10 cellular contexts compared by ENCODE assay signal in genomic region chr22:38738475-38739070, GRCh38. TPM values are rescaled to one million over a fixed set of nuclear protein-coding genes. Genes with fewer than 3 reads are reported as not detected.
A peak's percentile ranks its signal among the peaks of the same experiment; 100 is the strongest.
DNase-seq lines count a peak whose midpoint lies in the region; ATAC-seq, FAIRE-seq and TF ChIP-seq lines count a peak whose summit lies in the region.
"Had no signal": no experiment of that assay in that cellular context is flagged by ENCODE, and none has a peak within 500 bp of the region (broad histone marks: within the 10 kb centered on the region; RNA-seq: fewer than 3 reads in every experiment).

No MANE protein-coding gene starts in this region.

- H3K27me3 Mint-ChIP-seq in CD4-positive, alpha-beta T cell: no peaks in the 10 kb centered on the region
- H3K27me3 Mint-ChIP-seq in activated naive CD8-positive, alpha-beta T cell treated with anti-CD3 and anti-CD28 coated beads, Interleukin-2, amount 50 U/mL, for 24 hours: no peaks in the 10 kb centered on the region
- H3K27me3 Mint-ChIP-seq in naive thymus-derived CD8-positive, alpha-beta T cell: no peaks in the 10 kb centered on the region

- no peak for DNase-seq in CD4-positive, alpha-beta T cell
- DNase-seq in GM12891 (ENCODE audit: insufficient read length, low spot score): no peak
- DNase-seq in activated naive CD8-positive, alpha-beta T cell treated with anti-CD3 and anti-CD28 coated beads, Interleukin-2, amount 50 U/mL, for 24 hours: no peak
- no peak for DNase-seq in naive thymus-derived CD8-positive, alpha-beta T cell
- DNase-seq in NCI-H1417 treated with DMSO at 0.1 percent for 48 hours (lab: John Stamatoyannopoulos, UW): no peak
- no peak for DNase-seq in T1000 (lab: John Stamatoyannopoulos, UW)
- no peak for DNase-seq in AG20443 (ENCODE audit: low spot score)
- DNase-seq: DMS79 treated with DMSO at 0.1 percent for 48 hours, NCI-H1417 had no signal

- TF ChIP-seq CTCF in CD4-positive, alpha-beta T cell (IDR thresholded peaks at IDR 0.05): no peak

- peak overlapping the region; percentile 19 for H3K27ac ChIP-seq in CD4-positive, alpha-beta T cell (ENCODE audit: low read depth, low read length)
- H3K27ac ChIP-seq: cardiac muscle cell had no signal

- ATAC-seq in CD4-positive, alpha-beta T cell (ENCODE audit: poor library complexity): no peak
- ATAC-seq in activated naive CD8-positive, alpha-beta T cell treated with anti-CD3 and anti-CD28 coated beads, Interleukin-2, amount 50 U/mL, for 24 hours: no peak
- no peak for ATAC-seq in naive thymus-derived CD8-positive, alpha-beta T cell

- intact Hi-C loops in CD4-positive, alpha-beta T cell (cut with DNase I, micrococcal nuclease): no loop called here

- peak overlapping the region; percentile 88 for H3K27ac Mint-ChIP-seq in CD4-positive, alpha-beta T cell
- peak overlapping the region; percentile 83 for H3K27ac Mint-ChIP-seq in activated naive CD8-positive, alpha-beta T cell treated with anti-CD3 and anti-CD28 coated beads, Interleukin-2, amount 50 U/mL, for 24 hours
- peak overlapping the region in 9 of 10 donors; percentile 63 to 94 (median 85) for H3K27ac Mint-ChIP-seq in naive thymus-derived CD8-positive, alpha-beta T cell

- peak overlapping the region; percentile 25 for H3K4me3 Mint-ChIP-seq in CD4-positive, alpha-beta T cell
- H3K4me3 Mint-ChIP-seq in activated naive CD8-positive, alpha-beta T cell treated with anti-CD3 and anti-CD28 coated beads, Interleukin-2, amount 50 U/mL, for 24 hours: no peak overlapping the region
- no peak overlapping the region for H3K4me3 Mint-ChIP-seq in naive thymus-derived CD8-positive, alpha-beta T cell

- H3K9me3 Mint-ChIP-seq in CD4-positive, alpha-beta T cell: no peaks in the 10 kb centered on the region
- no peaks in the 10 kb centered on the region for H3K9me3 Mint-ChIP-seq in activated naive CD8-positive, alpha-beta T cell treated with anti-CD3 and anti-CD28 coated beads, Interleukin-2, amount 50 U/mL, for 24 hours
- no peaks in the 10 kb centered on the region for H3K9me3 Mint-ChIP-seq in naive thymus-derived CD8-positive, alpha-beta T cell

- no peak for TF ChIP-seq POLR2A in GM12891 (IDR thresholded peaks at IDR 0.05; ENCODE audit: low read depth, low read length)

- POLR2A ChIA-PET in CD4-positive, alpha-beta T cell (lab: Charles Lee): interaction anchor here (1.1 to 21.7 kb wide), 3 partner anchors 12 to 32 kb away, joined by 3 to 752 read pairs (median 14); partner anchors contain the start of genes GTPBP1 and SUN2
- POLR2A ChIA-PET in naive thymus-derived CD8-positive, alpha-beta T cell (lab: Charles Lee): interaction anchor here (1.5 to 37.2 kb wide), 5 partner anchors 0 to 105 kb away, joined by 4 to 1495 read pairs (median 5); partner anchors contain the start of genes GTPBP1, NPTXR and SUN2

- no peaks in the 10 kb centered on the region for H3K27me3 ChIP-seq in CD4-positive, alpha-beta T cell (ENCODE audit: control insufficient read depth, insufficient read depth, low read length)
- H3K27me3 ChIP-seq: cardiac muscle cell had no signal

- peaks cover 59% of the 10 kb centered on the region for H3K4me1 Mint-ChIP-seq in CD4-positive, alpha-beta T cell (ENCODE audit: low read depth)
- peaks cover 18% of the 10 kb centered on the region for H3K4me1 Mint-ChIP-seq in activated naive CD8-positive, alpha-beta T cell treated with anti-CD3 and anti-CD28 coated beads, Interleukin-2, amount 50 U/mL, for 24 hours
- peaks cover 31 to 76% (median 66%) of the 10 kb centered on the region in 4 donors for H3K4me1 Mint-ChIP-seq in naive thymus-derived CD8-positive, alpha-beta T cell

- CTCF ChIA-PET in CD4-positive, alpha-beta T cell (lab: Charles Lee): interaction anchor here (0.6 kb wide), 1 partner anchor 265 kb away, joined by 3 read pairs; no protein-coding TSS in a partner anchor

- FAIRE-seq in GM12891 (lab: Jason Lieb, UNC): no peak

- no peaks in the 10 kb centered on the region for H3K9me3 ChIP-seq in CD4-positive, alpha-beta T cell (ENCODE audit: control insufficient read depth, low read length)

- H3K36me3 Mint-ChIP-seq in CD4-positive, alpha-beta T cell (ENCODE audit: low read depth): peaks cover 100% of the 10 kb centered on the region
- H3K36me3 Mint-ChIP-seq in activated naive CD8-positive, alpha-beta T cell treated with anti-CD3 and anti-CD28 coated beads, Interleukin-2, amount 50 U/mL, for 24 hours (ENCODE audit: low read depth): peaks cover 46% of the 10 kb centered on the region
- H3K36me3 Mint-ChIP-seq in naive thymus-derived CD8-positive, alpha-beta T cell: peaks cover 0 to 96% (median 23%) of the 10 kb centered on the region in 3 donors

TF ChIP-seq in GM12891, 5 proteins besides CTCF, POLR2A, EP300 and RAD21:
- no peak for TF ChIP-seq TAF1 (IDR thresholded peaks at IDR 0.05; ENCODE audit: low read depth, low read length)
- no peak for TF ChIP-seq POU2F2 (IDR thresholded peaks at IDR 0.05; ENCODE audit: low read depth, low read length)
- peak; percentile 14; the same call in 1 of the 2 replicates for TF ChIP-seq POLR2AphosphoS5 (IDR thresholded peaks at IDR 0.05; ENCODE audit: low read depth, low read length)

RNA-seq across cellular contexts. Expression of gene SUN2, which starts 17.2 kb away (rescaled TPM):
- 100 to 1,000 TPM; 440 to 453 TPM for total RNA-seq in CD4-positive, alpha-beta T cell
- 42.1 TPM for polyA plus RNA-seq in GM12891 (2012; ENCODE audit: low read depth, missing spikeins)
- 1,000 to 10,000 TPM; 1,061 to 1,073 TPM for total RNA-seq in naive thymus-derived CD8-positive, alpha-beta T cell
- polyA plus RNA-seq in naive thymus-derived CD8-positive, alpha-beta T cell: 100 to 1,000 TPM; 491 to 802 (median 518) TPM

RNA-seq across cellular contexts. Expression of gene GTPBP1, which starts 32.8 kb away (rescaled TPM):
- total RNA-seq in CD4-positive, alpha-beta T cell: 100 to 1,000 TPM; 263 to 272 TPM
- polyA plus RNA-seq in GM12891 (2012; ENCODE audit: low read depth, missing spikeins): 26.0 TPM
- 10 to 100 TPM; 64.6 to 73.3 TPM for total RNA-seq in naive thymus-derived CD8-positive, alpha-beta T cell
- 10 to 100 TPM; 17.2 to 29.3 (median 22.6) TPM for polyA plus RNA-seq in naive thymus-derived CD8-positive, alpha-beta T cell

RNA-seq across cellular contexts. Expression of gene JOSD1, which starts 37.8 kb away (rescaled TPM):
- 100 to 1,000 TPM; 303 to 307 TPM for total RNA-seq in CD4-positive, alpha-beta T cell
- 30.2 TPM for polyA plus RNA-seq in GM12891 (2012; ENCODE audit: low read depth, missing spikeins)
- 10 to 100 TPM; 50.5 to 52.6 TPM for total RNA-seq in naive thymus-derived CD8-positive, alpha-beta T cell
- 1 to 10 TPM; 6.7 to 8.2 (median 7.8) TPM for polyA plus RNA-seq in naive thymus-derived CD8-positive, alpha-beta T cell

RNA-seq across cellular contexts. Expression of gene DNAL4, which starts 55.4 kb away (rescaled TPM):
- 1 to 10 TPM; 1.9 to 2.7 TPM for total RNA-seq in CD4-positive, alpha-beta T cell
- polyA plus RNA-seq in GM12891 (2012; ENCODE audit: low read depth, missing spikeins): 6.6 TPM
- 10 to 100 TPM in 1 of 2 experiments, 1 to 10 TPM in 1; 9.3 to 11.5 TPM for total RNA-seq in naive thymus-derived CD8-positive, alpha-beta T cell
- polyA plus RNA-seq in naive thymus-derived CD8-positive, alpha-beta T cell: 10 to 100 TPM; 11.2 to 14.7 (median 13.1) TPM

RNA-seq across cellular contexts. Expression of gene TOMM22, which starts 56.8 kb away (rescaled TPM):
- 10 to 100 TPM; 53.7 to 54.8 TPM for total RNA-seq in CD4-positive, alpha-beta T cell
- polyA plus RNA-seq in GM12891 (2012; ENCODE audit: low read depth, missing spikeins): 74.5 TPM
- total RNA-seq in naive thymus-derived CD8-positive, alpha-beta T cell: 10 to 100 TPM; 56.1 to 60.9 TPM
- 10 to 100 TPM; 67.2 to 79.3 (median 75.9) TPM for polyA plus RNA-seq in naive thymus-derived CD8-positive, alpha-beta T cell

Comparison
In these comparisons a context has a peak if more than half of its experiments do, and no peak if none do; other contexts are left out.
1. RNA of gene JOSD1, which starts 37.8 kb away (total RNA-seq): 303 to 307 TPM in CD4-positive, alpha-beta T cell; 50.5 to 52.6 TPM in naive thymus-derived CD8-positive, alpha-beta T cell; every median in the first group is over 4 times any median in the second.
2. Peak in every context shown above with its lines, with median percentiles within 50 percentile points of each other: H3K27ac Mint-ChIP-seq.